ENCODE assay signal across 8 cellular contexts in genomic region chr5:91101777-91102379, GRCh38.
A peak's percentile ranks its signal among the peaks of the same experiment; 100 is the strongest.
DNase-seq lines count a peak whose midpoint lies in the region; ATAC-seq and TF ChIP-seq lines count a peak whose summit lies in the region.

No MANE protein-coding gene starts in this region.

- no peaks in the 10 kb centered on the region for H3K9me3 ChIP-seq in OCI-LY1 (ENCODE audit: low read length)
- H3K9me3 ChIP-seq in neuronal stem cell (replicated peaks in 1 of 2; ENCODE audit: control insufficient read depth in 2 of 2, insufficient read depth in 1 of 2, low read depth in 1 of 2, low read length in 2 of 2), result peaks cover 0 to 16% of the 10 kb centered on the region in 2 donors
- H3K9me3 ChIP-seq in upper lobe of left lung, result no peaks in the 10 kb centered on the region

- H2AK5ac ChIP-seq in neuronal stem cell (ENCODE audit: low read depth, low read length), result no peak overlapping the region

- no peak overlapping the region for H4K8ac ChIP-seq in neuronal stem cell (ENCODE audit: low read depth, low read length)

- TF ChIP-seq CTCF in OCI-LY1 (IDR thresholded peaks at IDR 0.05; ENCODE audit: low read length) (peak; percentile 62), foreskin fibroblast (IDR thresholded peaks at IDR 0.05; ENCODE audit: low read depth, low read length) (peak; percentile 71), upper lobe of left lung (IDR thresholded peaks at IDR 0.05) (peak; percentile 60 to 90 (median 84))

- H3K4ac ChIP-seq in neuronal stem cell (ENCODE audit: low read length), result no peak overlapping the region

- H2BK12ac ChIP-seq in neuronal stem cell (ENCODE audit: low read length), result no peak overlapping the region

- no peak overlapping the region for H4K91ac ChIP-seq in neuronal stem cell (ENCODE audit: low read depth, low read length, poor library complexity)

- H3K27me3 ChIP-seq in OCI-LY1 (ENCODE audit: insufficient read depth, low read length) (no peaks in the 10 kb centered on the region), neuronal stem cell (ENCODE audit: control insufficient read depth in 3 of 3, insufficient read depth in 3 of 3, low read depth in 1 of 3, low read length in 3 of 3) (no peaks in the 10 kb centered on the region), upper lobe of left lung (no peaks in the 10 kb centered on the region)

- no peak overlapping the region for H3K4me3 ChIP-seq in OCI-LY1 (ENCODE audit: low read depth, low read length, poor library complexity, severe bottlenecking)
- H3K4me3 ChIP-seq in foreskin fibroblast (ENCODE audit: low read depth in 1 of 2, low read length in 2 of 2), result no peak overlapping the region
- no peak overlapping the region for H3K4me3 ChIP-seq in neuronal stem cell (ENCODE audit: low read length in 2 of 2)
- no peak overlapping the region for H3K4me3 ChIP-seq in upper lobe of left lung

- H3K9me2 ChIP-seq in OCI-LY1 (ENCODE audit: low read depth, low read length), result no peaks in the 10 kb centered on the region

- H3K18ac ChIP-seq in neuronal stem cell (ENCODE audit: low read length), result no peak overlapping the region

- H3K4me1 ChIP-seq in OCI-LY1 (ENCODE audit: insufficient read depth, low read length, severe bottlenecking) (no peaks in the 10 kb centered on the region), neuronal stem cell (ENCODE audit: control insufficient read depth in 2 of 2, insufficient read depth in 1 of 2, low read depth in 1 of 2, low read length in 2 of 2) (peaks cover 0 to 3% of the 10 kb centered on the region in 2 donors), upper lobe of left lung (peaks cover 0 to 9% (median 5%) of the 10 kb centered on the region in 4 donors)

- peak in 1 of 4 donors; percentile 17 for TF ChIP-seq EP300 in upper lobe of left lung (IDR thresholded peaks at IDR 0.05)

- no peaks in the 10 kb centered on the region for H3K36me3 ChIP-seq in OCI-LY1 (ENCODE audit: insufficient read depth, low read length)
- peaks cover 0 to 32% of the 10 kb centered on the region in 2 donors for H3K36me3 ChIP-seq in neuronal stem cell (replicated peaks in 1 of 2; ENCODE audit: control insufficient read depth in 2 of 2, insufficient read depth in 2 of 2, low read length in 2 of 2)
- no peaks in the 10 kb centered on the region for H3K36me3 ChIP-seq in upper lobe of left lung

- H4K20me1 ChIP-seq in OCI-LY1 (ENCODE audit: insufficient read depth, low read length), result no peaks in the 10 kb centered on the region

- peak; percentile 73 for DNase-seq in ELF-1 (ENCODE audit: low read depth, low spot score)
- peak; percentile 85 for DNase-seq in HT-29 (ENCODE audit: low spot score)
- peak; percentile 53 for DNase-seq in activated T-cell treated with anti-CD3 and anti-CD28 coated beads, Interleukin-2, amount 50 U/mL, for 48 hours
- DNase-seq in foreskin fibroblast, result peak; percentile 72 to 89
- peak; percentile 63 for DNase-seq in neuronal stem cell (ENCODE audit: low spot score)
- DNase-seq in upper lobe of left lung, result peak in 1 of 2 donors; percentile 75

- H3K9ac ChIP-seq in OCI-LY1 (ENCODE audit: low read length) (no peak overlapping the region), neuronal stem cell (ENCODE audit: low read depth, low read length, poor library complexity) (no peak overlapping the region)

- H2AFZ ChIP-seq in OCI-LY1 (ENCODE audit: low read length) (no peak overlapping the region), neuronal stem cell (ENCODE audit: low read length) (peak overlapping the region; percentile 19)

- no peak overlapping the region for H2BK5ac ChIP-seq in neuronal stem cell (ENCODE audit: low read length)

- H3K14ac ChIP-seq in neuronal stem cell (ENCODE audit: low read length), result no peak overlapping the region

- no peak overlapping the region for H2BK15ac ChIP-seq in neuronal stem cell (ENCODE audit: low read length)

- no peak overlapping the region for H3K23ac ChIP-seq in neuronal stem cell (ENCODE audit: low read depth, low read length, poor library complexity)

- H3F3A ChIP-seq in OCI-LY1 (ENCODE audit: insufficient read depth, low read length), result no peaks in the 10 kb centered on the region

- H3K4me2 ChIP-seq in OCI-LY1 (ENCODE audit: low read length), result no peak overlapping the region
- no peak overlapping the region for H3K4me2 ChIP-seq in neuronal stem cell (ENCODE audit: insufficient read depth, low read length, poor library complexity, severe bottlenecking)

- no peak overlapping the region for H2BK120ac ChIP-seq in neuronal stem cell (ENCODE audit: low read depth, low read length)

- no CpG with 5 or more reads among the region's 7 CpGs for WGBS in neuronal stem cell (ENCODE audit: extremely low coverage in 2 of 2, insufficient read length in 2 of 2, insufficient replicate concordance in 1 of 2), 2 donors
- 41 to 43% methylated on average over 7 of the region's 7 CpGs for WGBS in upper lobe of left lung, 2 donors

- TF ChIP-seq POLR2A in upper lobe of left lung (IDR thresholded peaks at IDR 0.05), result no peak

- no peaks in the 10 kb centered on the region for H3K79me1 ChIP-seq in neuronal stem cell (ENCODE audit: low read depth, low read length)

- no peaks in the 10 kb centered on the region for H3K79me2 ChIP-seq in OCI-LY1 (ENCODE audit: insufficient read depth, low read length)

- ATAC-seq in GM21526 (IDR thresholded peaks at IDR 0.05; ENCODE audit: low FRiP score, unreplicated experiment) (peak; percentile 98), upper lobe of left lung (ENCODE audit: low FRiP score in 2 of 2) (peak; percentile 91 to 97)

- H3K27ac ChIP-seq in OCI-LY1 (ENCODE audit: low read depth, low read length, poor library complexity, severe bottlenecking) (no peak overlapping the region), neuronal stem cell (replicated peaks; ENCODE audit: low read length) (no peak overlapping the region), upper lobe of left lung (no peak overlapping the region)
